ENCODE assay signal across 17 cellular contexts in the genomic region with DNA sequence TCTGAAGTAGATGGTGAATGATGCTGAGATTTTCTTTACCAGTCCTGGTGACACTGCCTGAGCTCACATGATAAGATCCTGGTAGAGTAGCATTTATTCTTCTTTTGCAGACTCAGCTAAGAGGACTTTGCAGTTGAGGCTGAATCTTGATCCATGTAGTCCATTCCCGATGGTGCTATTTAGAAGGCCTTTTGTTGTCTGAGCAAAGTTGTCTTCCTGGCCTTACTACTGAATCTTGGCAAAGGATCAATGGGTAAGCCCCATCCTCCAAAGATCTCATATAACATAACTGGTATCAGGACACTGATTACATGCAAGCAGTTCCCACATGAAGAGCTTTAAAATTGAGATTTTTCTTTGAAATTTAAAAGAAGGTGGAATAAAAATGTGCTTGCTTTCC.
DNase-seq lines count a peak whose midpoint lies in the region; ATAC-seq and TF ChIP-seq lines count a peak whose summit lies in the region.
"Had no signal": no experiment of that assay in that cellular context is flagged by ENCODE, and none has a peak within 500 bp of the region (broad histone marks: within the 10 kb centered on the region; RNA-seq: fewer than 3 reads in every experiment).

No MANE protein-coding gene starts in this region.

- no peaks in the 10 kb centered on the region for H3K27me3 ChIP-seq in ACC112 (ENCODE audit: insufficient read depth, low read length)
- H3K27me3 ChIP-seq in RWPE2 (ENCODE audit: insufficient read depth, poor library complexity, severe bottlenecking), result no peaks in the 10 kb centered on the region
- H3K27me3 ChIP-seq: spleen had no signal

- no peak overlapping the region for H3K4me3 Mint-ChIP-seq in stimulated activated effector memory CD8-positive, alpha-beta T cell treated with anti-CD3 and anti-CD28 coated beads, Interleukin-12 subunit alpha, Interleukin-12 subunit beta, amount 100 ng/mL, for 72 hours
- H3K4me3 Mint-ChIP-seq: B cell; nephron; T-helper 1 cell treated with Interleukin-12 subunit alpha and Interleukin-12 subunit beta and Interleukin-4 antibody, amounts not matched to agents 30 μg/mL and 1 μg/mL, for 36 hours had no signal

- H2AFZ ChIP-seq in ACC112 (ENCODE audit: low read length, unreplicated experiment), result no peak overlapping the region
- H2AFZ ChIP-seq: PC-9 had no signal

- 0 out of 3 replicates have a peak, but pooled peaks have one; percentile 4 for ATAC-seq in RWPE2 (ENCODE audit: low read depth)
- ATAC-seq in stimulated activated effector memory CD8-positive, alpha-beta T cell treated with anti-CD3 and anti-CD28 coated beads, Interleukin-12 subunit alpha, Interleukin-12 subunit beta, amount 100 ng/mL, for 72 hours, result no peak
- ATAC-seq in GM21723 (IDR thresholded peaks at IDR 0.05; ENCODE audit: unreplicated experiment), result no peak
- no peak for ATAC-seq in GM19023 (IDR thresholded peaks at IDR 0.05; ENCODE audit: unreplicated experiment)

- H3K4me3 ChIP-seq in ACC112 (ENCODE audit: low read depth, low read length), result peak overlapping the region; percentile 17; the same call in 1 of the 2 replicates
- no peak overlapping the region for H3K4me3 ChIP-seq in RWPE2 (ENCODE audit: severe bottlenecking)
- H3K4me3 ChIP-seq: PC-9, spleen had no signal

- H3K79me2 ChIP-seq in ACC112 (ENCODE audit: control insufficient read depth, insufficient read depth, low read length, unreplicated experiment), result no peaks in the 10 kb centered on the region

- no peak overlapping the region for H3K27ac Mint-ChIP-seq in stimulated activated effector memory CD8-positive, alpha-beta T cell treated with anti-CD3 and anti-CD28 coated beads, Interleukin-12 subunit alpha, Interleukin-12 subunit beta, amount 100 ng/mL, for 72 hours
- H3K27ac Mint-ChIP-seq: B cell; nephron; T-helper 1 cell treated with Interleukin-12 subunit alpha and Interleukin-12 subunit beta and Interleukin-4 antibody, amounts not matched to agents 30 μg/mL and 1 μg/mL, for 36 hours had no signal

- peaks cover 3% of the 10 kb centered on the region for H3K9me3 Mint-ChIP-seq in stimulated activated effector memory CD8-positive, alpha-beta T cell treated with anti-CD3 and anti-CD28 coated beads, Interleukin-12 subunit alpha, Interleukin-12 subunit beta, amount 100 ng/mL, for 72 hours

- H3K27ac ChIP-seq in ACC112 (ENCODE audit: low read depth, low read length), result no peak overlapping the region
- H3K27ac ChIP-seq in RWPE2 (ENCODE audit: poor library complexity, severe bottlenecking), result peak overlapping the region; percentile 93
- H3K27ac ChIP-seq in epithelial cell of prostate, result peak overlapping the region; percentile 82
- H3K27ac ChIP-seq: PC-9 had no signal

- H3K36me3 ChIP-seq in ACC112 (ENCODE audit: insufficient read depth, low read length) (no peaks in the 10 kb centered on the region), RWPE2 (ENCODE audit: low read depth) (no peaks in the 10 kb centered on the region)
- H3K36me3 ChIP-seq: spleen had no signal

- no peak for TF ChIP-seq CTCF in RWPE2 (IDR thresholded peaks at IDR 0.05; ENCODE audit: poor library complexity, severe bottlenecking)

- H3K9me3 ChIP-seq in RWPE2 (ENCODE audit: severe bottlenecking), result no peaks in the 10 kb centered on the region
- H3K9me3 ChIP-seq: spleen had no signal

- DNase-seq in RWPE2 (ENCODE audit: low spot score) (no peak), epithelial cell of prostate (ENCODE audit: low read depth, low spot score) (no peak), renal cortical epithelial cell (ENCODE audit: low read depth) (peak; percentile 26), HUDEP-2 (lab: John Stamatoyannopoulos, UW; ENCODE audit: unreplicated experiment in 76 of 76) (no peak)
- no peak for DNase-seq in stimulated activated effector memory CD8-positive, alpha-beta T cell treated with anti-CD3 and anti-CD28 coated beads, Interleukin-12 subunit alpha, Interleukin-12 subunit beta, amount 100 ng/mL, for 72 hours (ENCODE audit: low spot score in 2 of 2)
- DNase-seq: activated CD4-positive, alpha-beta T cell treated with anti-CD3 and anti-CD28 coated beads for 4 hours; activated T-cell treated with anti-CD3 and anti-CD28 coated beads, Interleukin-2, amount 50 U/mL, for 48 hours; effector CD8-positive, alpha-beta T cell; NCI-H1105 treated with DMSO at 0.1 percent for 48 hours; PC-9; spleen had no signal

- no peaks in the 10 kb centered on the region for H3K36me3 Mint-ChIP-seq in stimulated activated effector memory CD8-positive, alpha-beta T cell treated with anti-CD3 and anti-CD28 coated beads, Interleukin-12 subunit alpha, Interleukin-12 subunit beta, amount 100 ng/mL, for 72 hours

- no peaks in the 10 kb centered on the region for H3K4me1 Mint-ChIP-seq in stimulated activated effector memory CD8-positive, alpha-beta T cell treated with anti-CD3 and anti-CD28 coated beads, Interleukin-12 subunit alpha, Interleukin-12 subunit beta, amount 100 ng/mL, for 72 hours
- H3K4me1 Mint-ChIP-seq: B cell had no signal

- H3K4me1 ChIP-seq in ACC112 (ENCODE audit: control insufficient read depth, insufficient read depth, low read length, unreplicated experiment) (peaks cover 33% of the 10 kb centered on the region), RWPE2 (ENCODE audit: insufficient read depth, poor library complexity, severe bottlenecking) (peaks cover 20% of the 10 kb centered on the region)
- H3K4me1 ChIP-seq: spleen had no signal
